Comparison of ENCODE assay signal across 1 cellular context in genomic region chr16:67543036-67543435, GRCh38.
TF ChIP-seq lines count a peak whose summit lies in the region.

No MANE protein-coding gene starts in this region.

TF ChIP-seq in HepG2, 621 proteins besides CTCF, POLR2A, EP300 and RAD21:
- TF ChIP-seq HNRNPL (IDR thresholded peaks at IDR 0.05; ENCODE audit: low read depth, low read length) (0 out of 2 replicates have a peak, but pooled peaks have one; percentile 0), AGO2 (optimal IDR thresholded peaks at IDR 0.05; ENCODE audit: low read depth, low read length) (peak; percentile 58), NFE2L1 (CRISPR knock-in tag; IDR thresholded peaks at IDR 0.05; ENCODE audit: borderline replicate concordance) (no peak), KMT2B (CRISPR knock-in tag; IDR thresholded peaks at IDR 0.05) (no peak)
